Comparison of ENCODE assay signal across 9 cellular contexts in the genomic region with DNA sequence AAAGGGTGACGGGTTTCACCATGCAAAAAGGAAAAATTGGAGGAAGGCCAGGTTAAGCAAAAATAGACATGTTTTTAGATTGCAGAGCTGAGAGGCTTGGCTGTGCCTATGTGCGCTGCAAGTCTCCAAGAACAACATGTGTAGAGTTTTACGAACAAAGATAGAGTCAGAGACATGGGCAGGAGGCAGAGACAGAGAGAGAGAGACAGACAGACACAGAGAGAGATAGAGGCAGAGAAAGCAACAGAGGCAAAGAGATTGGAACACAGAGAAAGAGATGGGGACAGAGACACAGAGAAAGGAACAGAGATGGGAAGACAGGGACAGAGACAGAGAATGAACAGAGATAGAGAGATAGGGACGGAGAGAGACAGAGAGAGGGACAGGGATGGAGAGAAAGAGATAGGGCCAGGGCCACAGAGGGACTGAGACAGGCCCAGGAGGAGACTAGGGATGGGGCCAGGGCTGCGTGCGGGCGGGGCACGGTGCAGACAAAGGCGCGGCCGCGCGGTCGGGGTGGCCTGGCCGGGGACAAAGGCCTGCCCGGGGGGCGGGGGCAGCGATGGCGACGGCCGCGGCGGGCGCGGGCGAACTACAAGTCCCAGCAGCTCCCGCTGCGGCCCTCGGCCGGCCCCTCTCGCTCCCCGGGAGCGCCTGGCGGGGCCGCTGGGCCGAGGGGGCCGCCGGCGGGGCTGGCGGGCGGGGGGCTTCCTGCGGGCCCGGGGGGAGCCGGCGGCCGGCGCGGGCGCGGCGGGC. TPM values are rescaled to one million over a fixed set of nuclear protein-coding genes. Genes with fewer than 3 reads are reported as not detected.
A peak's percentile ranks its signal among the peaks of the same experiment; 100 is the strongest.
DNase-seq lines count a peak whose midpoint lies in the region; ATAC-seq, FAIRE-seq and TF ChIP-seq lines count a peak whose summit lies in the region.
"Had no signal": no experiment of that assay in that cellular context is flagged by ENCODE, and none has a peak within 500 bp of the region (broad histone marks: within the 10 kb centered on the region; RNA-seq: fewer than 3 reads in every experiment).

A gene (plus strand): TSS at position 633 of the 756 bp plus-strand sequence. CDS start 3,140 bp downstream, outside the sequence.

- H3K27me3 ChIP-seq in H1 (replicated peaks in 1 of 4; ENCODE audit: control insufficient read depth in 3 of 4, extremely low read depth in 1 of 4, insufficient read depth in 3 of 4, low read length in 3 of 4): no peaks in the 10 kb centered on the region

- H3K79me2 ChIP-seq in H1 (ENCODE audit: control insufficient read depth in 1 of 2, insufficient read depth in 2 of 2, low read length in 2 of 2): peaks cover 0 to 11% of the 10 kb centered on the region in 2 experiments; a peak in 1 of 4 replicates

- H3K27ac ChIP-seq in VCaP: peak within 1 kb of the TSS; percentile 68; the same call in 1 of the 2 replicates
- peak within 1 kb of the TSS; percentile 29; the same call in 1 of the 2 replicates for H3K27ac ChIP-seq in H1 (ENCODE audit: low read depth, low read length)
- H3K27ac ChIP-seq: epithelial cell of prostate had no signal

- peak within 1 kb of the TSS; percentile 96 for H2BK5ac ChIP-seq in H1 (ENCODE audit: low read depth, low read length)

- H3K4ac ChIP-seq in H1 (replicated peaks; ENCODE audit: insufficient read length, low read depth, low read length): peak within 1 kb of the TSS; percentile 96

- H2BK12ac ChIP-seq in H1 (ENCODE audit: low read depth, low read length): peak within 1 kb of the TSS; percentile 96

- peak; percentile 59 for DNase-seq in NCI-H1436 (lab: John Stamatoyannopoulos, UW)
- DNase-seq in NCI-H1436 treated with DMSO at 0.1 percent for 48 hours (lab: John Stamatoyannopoulos, UW): no peak
- peak; percentile 49 for DNase-seq in NCI-H1092 treated with DMSO at 0.1 percent for 48 hours (lab: John Stamatoyannopoulos, UW)
- peak in 1 of 2 experiments; percentile 88 for DNase-seq in H1 (ENCODE audit: low read depth in 1 of 2, low spot score in 2 of 2)
- DNase-seq in lower leg skin (ENCODE audit: low spot score in 2 of 2): peak; percentile 42 to 93
- peak; percentile 39 for DNase-seq in stimulated activated CD8-positive, alpha-beta memory T cell treated with anti-CD3 and anti-CD28 coated beads, Interleukin-4, amount 100 ng/mL, for 24 hours (ENCODE audit: low read depth)

- intact Hi-C loops in lower leg skin (cut with DNase I; ENCODE audit: low total_unique reads): no loop called here

- peak within 1 kb of the TSS; percentile 85 to 98 for H3K4me2 ChIP-seq in H1 (ENCODE audit: insufficient read depth in 1 of 2, low read depth in 2 of 2, low read length in 2 of 2)

- no peak within 1 kb of the TSS for H3K56ac ChIP-seq in H1 (replicated peaks; ENCODE audit: insufficient read length, low read depth, low read length)

- 20% methylated on average over 14 of the region's 51 CpGs; no CpG with 5 or more reads in 1 of the 2 experiments for WGBS in H1 (ENCODE audit: extremely low coverage in 1 of 2, insufficient coverage in 1 of 2, insufficient read length in 1 of 2, insufficient replicate concordance in 2 of 2, low coverage in 1 of 2, low lambda C conversion rate in 2 of 2, missing lambda C conversion rate in 1 of 2), 2 experiments
- 4 to 6% methylated on average over 25 to 26 of the region's 51 CpGs for WGBS in lower leg skin, 2 donors

- H3K18ac ChIP-seq in H1 (ENCODE audit: extremely low read depth, low read length): peak within 1 kb of the TSS; percentile 78

- peaks cover 1 to 2% of the 10 kb centered on the region in 2 experiments for H4K20me1 ChIP-seq in H1 (replicated peaks in 1 of 2; ENCODE audit: control insufficient read depth in 1 of 2, insufficient read depth in 2 of 2, low read length in 2 of 2)

- H3K9ac ChIP-seq in H1 (replicated peaks in 1 of 4; ENCODE audit: extremely low read depth in 1 of 4, low read depth in 3 of 4, low read length in 3 of 4): peak within 1 kb of the TSS; percentile 63 to 86 (median 78)

- no peak within 1 kb of the TSS for H3K14ac ChIP-seq in H1 (ENCODE audit: insufficient read length)

- no peak for FAIRE-seq in H1 (lab: Jason Lieb, UNC)

- 0 out of 2 replicates have a peak within 1 kb of the TSS, but pooled peaks have one; percentile 77 for H2BK20ac ChIP-seq in H1 (ENCODE audit: low read length)

- no peak for TF ChIP-seq EP300 in H1 (IDR thresholded peaks at IDR 0.05; ENCODE audit: borderline replicate concordance in 1 of 2, low read depth in 2 of 2, low read length in 2 of 2)

- peaks cover 0 to 11% (median 6%) of the 10 kb centered on the region in 4 experiments; a peak in 5 of 7 replicates for H3K4me1 ChIP-seq in H1 (replicated peaks in 1 of 4; ENCODE audit: control insufficient read depth in 3 of 4, insufficient read depth in 4 of 4, low read length in 3 of 4)

- H3K9me3 ChIP-seq in H1 (ENCODE audit: insufficient read depth in 2 of 2, low read depth in 1 of 2, low read length in 1 of 2): no peaks in the 10 kb centered on the region

- H4K8ac ChIP-seq in H1 (ENCODE audit: extremely low read depth, insufficient read depth, low read length): peak within 1 kb of the TSS; percentile 95

- peak within 1 kb of the TSS; percentile 99 for H2BK15ac ChIP-seq in H1 (ENCODE audit: low read length)

- no peak for ATAC-seq in GM19395 (IDR thresholded peaks at IDR 0.05; ENCODE audit: unreplicated experiment)

- H2AFZ ChIP-seq in H1 (ENCODE audit: low read length): peak within 1 kb of the TSS; percentile 34; the same call in 1 of the 2 replicates

- peak within 1 kb of the TSS; percentile 53 for H2AK5ac ChIP-seq in H1 (ENCODE audit: low read depth, low read length)

- no peak for TF ChIP-seq RAD21 in H1 (IDR thresholded peaks at IDR 0.05 in 1 of 2, conservative IDR thresholded peaks at IDR 0.05 in 1 of 2; ENCODE audit: low read depth in 2 of 2, low read length in 2 of 2)

- peaks cover 0 to 7% (median 3%) of the 10 kb centered on the region in 4 experiments; a peak in 1 of 8 replicates for H3K36me3 ChIP-seq in H1 (ENCODE audit: control insufficient read depth in 2 of 4, insufficient read depth in 4 of 4, low read length in 3 of 4)

- H3K79me1 ChIP-seq in H1 (ENCODE audit: low read depth, low read length): 0 out of 2 replicates have a peak, but pooled peaks cover 3% of the 10 kb centered on the region

- H4K91ac ChIP-seq in H1 (replicated peaks; ENCODE audit: insufficient read length, low read length): peak within 1 kb of the TSS; percentile 94

- no peak for TF ChIP-seq CTCF in VCaP (conservative IDR thresholded peaks at IDR 0.05)
- TF ChIP-seq CTCF in H1 (IDR thresholded peaks at IDR 0.05; ENCODE audit: control extremely low read depth in 1 of 3, insufficient read depth in 1 of 3, low read depth in 1 of 3, low read length in 3 of 3): no peak
- TF ChIP-seq CTCF in lower leg skin (IDR thresholded peaks at IDR 0.05): no peak

- peak within 1 kb of the TSS; percentile 43 for H2BK120ac ChIP-seq in H1 (replicated peaks; ENCODE audit: low read depth, low read length)

- CTCF ChIA-PET in H1 (lab: Charles Lee; ENCODE audit: partially characterized antibody): interaction anchor here (0.9 to 1.8 kb wide), 4 partner anchors 10 to 166 kb away, joined by 3 to 5 read pairs (median 3); a partner anchor contains a TSS

- H3K23me2 ChIP-seq in H1 (ENCODE audit: low read depth, low read length): peaks cover 4% of the 10 kb centered on the region

- POLR2A ChIA-PET in H1 (lab: Charles Lee; ENCODE audit: partially characterized antibody): interaction anchor here (1.2 to 2.8 kb wide), 3 partner anchors 9 to 19 kb away, joined by 4 to 12 read pairs (median 5); no protein-coding TSS in a partner anchor

- TF ChIP-seq POLR2A in H1 (IDR thresholded peaks at IDR 0.05; ENCODE audit: control extremely low read depth in 1 of 2, low read depth in 2 of 2, low read length in 2 of 2): peak in 1 of 2 experiments; percentile 52; a peak in 1 of 3 replicates
- TF ChIP-seq POLR2A in lower leg skin (IDR thresholded peaks at IDR 0.05): no peak

- H4K5ac ChIP-seq in H1 (ENCODE audit: insufficient read length, low read depth, low read length): peak within 1 kb of the TSS; percentile 47

- no peak within 1 kb of the TSS for H3K23ac ChIP-seq in H1 (ENCODE audit: insufficient read length)

- peak within 1 kb of the TSS; percentile 72 to 95 (median 77) for H3K4me3 ChIP-seq in H1 (ENCODE audit: extremely low read depth in 1 of 4, insufficient read depth in 2 of 4, low read depth in 3 of 4, low read length in 4 of 4)
- peak within 1 kb of the TSS; percentile 38 for H3K4me3 ChIP-seq in lower leg skin (ENCODE audit: low read depth, poor library complexity, severe bottlenecking)

TF ChIP-seq in H1, 55 proteins besides CTCF, POLR2A, EP300 and RAD21 (continues in another document):
- TF ChIP-seq TCF12 (IDR thresholded peaks at IDR 0.05; ENCODE audit: low read depth, low read length) (no peak), SUZ12 (IDR thresholded peaks at IDR 0.05; ENCODE audit: low read length) (no peak), YY1 (IDR thresholded peaks at IDR 0.05; ENCODE audit: low read depth, low read length) (peak; percentile 93), TBP (IDR thresholded peaks at IDR 0.05; ENCODE audit: low read depth, low read length) (peak; percentile 33; the same call in 1 of the 2 replicates), POLR2AphosphoS5 (IDR thresholded peaks at IDR 0.05; ENCODE audit: low read depth, low read length) (peak; percentile 72; the same call in 1 of the 2 replicates), SIN3A (conservative IDR thresholded peaks at IDR 0.05 in 1 of 2, IDR thresholded peaks at IDR 0.05 in 1 of 2; ENCODE audit: low read depth in 1 of 2, low read length in 2 of 2) (peak in 1 of 2 experiments; percentile 55; a peak in 1 of 4 replicates), SIX5 (IDR thresholded peaks at IDR 0.05; ENCODE audit: low read depth, low read length) (peak; percentile 51)

RNA-seq across cellular contexts. Expression of the gene that starts here (rescaled TPM):
- total RNA-seq in H1 (2021; fragmentation: NEBNext Ultra II Directional; extraction: Animal tissue kit (Norgen Biotek cat#: 25700)): 40.0 and 44.0 TPM in 2 replicates
- polyA plus RNA-seq in H1 (2011; rRNA removed): 60.3 and 117 TPM in 2 replicates
- polyA plus RNA-seq in H1 (2011; cell fraction: cytosol; rRNA removed): 39.7 TPM
- 48.1 TPM for polyA plus RNA-seq in H1 (2011; cell fraction: nucleus; rRNA removed)
- polyA plus RNA-seq in H1 (2012, experiment 1 of 2): 34.2 to 38.8 TPM (median 38.1 TPM) in 4 replicates
- 37.1 TPM for polyA plus RNA-seq in H1 (2012, experiment 2 of 2)
- 43.9 TPM for polyA plus RNA-seq in H1 (2013, experiment 1 of 2)
- polyA plus RNA-seq in H1 (2013, experiment 2 of 2): 44.5 TPM
- polyA minus RNA-seq in H1 (2011; rRNA and poly(A)+ RNA removed): 15.6 and 24.3 TPM in 2 replicates
- 34.9 TPM for polyA minus RNA-seq in H1 (2011; cell fraction: cytosol; rRNA and poly(A)+ RNA removed)
- polyA minus RNA-seq in H1 (2011; cell fraction: nucleus; rRNA and poly(A)+ RNA removed): 19.2 TPM
- total RNA-seq in lower leg skin: 10 to 100 TPM; 30.4 to 42.8 (median 36.9) TPM
